In the genomic region with DNA sequence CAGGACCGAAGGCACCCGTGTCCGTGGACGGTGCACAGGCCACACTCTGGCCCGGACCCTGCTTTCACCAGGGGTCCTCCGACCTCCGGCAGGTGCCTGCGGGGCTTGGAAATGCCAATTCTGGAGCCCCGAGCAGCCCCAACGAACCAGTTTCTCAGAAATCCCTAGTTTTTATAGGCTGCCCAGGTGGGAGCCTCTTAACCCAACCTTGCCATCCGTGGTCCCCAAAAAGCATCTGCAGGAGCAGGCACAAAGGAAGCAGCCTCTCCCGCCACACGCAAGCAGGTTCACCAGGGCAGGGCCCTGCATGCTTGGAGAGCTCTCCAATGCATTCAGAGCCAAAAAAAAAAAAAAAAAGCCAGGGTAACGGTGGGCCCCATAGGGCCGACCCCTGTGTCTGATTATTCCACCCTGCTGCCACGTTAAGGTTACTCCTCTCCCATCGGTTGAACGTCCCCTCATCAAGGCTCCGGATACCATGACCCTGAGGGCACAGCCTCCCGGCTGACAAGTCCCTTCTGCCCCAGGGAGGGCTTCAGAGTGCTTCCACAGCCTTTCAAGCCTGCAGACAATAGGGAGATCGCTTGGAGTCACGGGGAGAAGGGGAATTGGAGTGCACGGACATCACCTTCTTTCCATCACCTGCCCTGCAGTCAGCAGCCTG, we compare ENCODE assay signal across 1 cellular context.
TF ChIP-seq lines count a peak whose summit lies in the region.

No MANE protein-coding gene starts in this region.

TF ChIP-seq in HepG2, 621 proteins besides CTCF, POLR2A, EP300 and RAD21 (continued from another document and continues in another):
- TF ChIP-seq, protein P1, sequence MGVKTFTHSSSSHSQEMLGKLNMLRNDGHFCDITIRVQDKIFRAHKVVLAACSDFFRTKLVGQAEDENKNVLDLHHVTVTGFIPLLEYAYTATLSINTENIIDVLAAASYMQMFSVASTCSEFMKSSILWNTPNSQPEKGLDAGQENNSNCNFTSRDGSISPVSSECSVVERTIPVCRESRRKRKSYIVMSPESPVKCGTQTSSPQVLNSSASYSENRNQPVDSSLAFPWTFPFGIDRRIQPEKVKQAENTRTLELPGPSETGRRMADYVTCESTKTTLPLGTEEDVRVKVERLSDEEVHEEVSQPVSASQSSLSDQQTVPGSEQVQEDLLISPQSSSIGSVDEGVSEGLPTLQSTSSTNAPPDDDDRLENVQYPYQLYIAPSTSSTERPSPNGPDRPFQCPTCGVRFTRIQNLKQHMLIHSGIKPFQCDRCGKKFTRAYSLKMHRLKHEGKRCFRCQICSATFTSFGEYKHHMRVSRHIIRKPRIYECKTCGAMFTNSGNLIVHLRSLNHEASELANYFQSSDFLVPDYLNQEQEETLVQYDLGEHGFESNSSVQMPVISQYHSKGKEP (CRISPR knock-in tag; IDR thresholded peaks at IDR 0.05): no peak
- TF ChIP-seq NKX3-1 (CRISPR knock-in tag; IDR thresholded peaks at IDR 0.05) (no peak), SMARCC2 (IDR thresholded peaks at IDR 0.05) (no peak), CBX5 (CRISPR knock-in tag; IDR thresholded peaks at IDR 0.05; ENCODE audit: borderline replicate concordance) (no peak), MEIS2 (CRISPR knock-in tag; IDR thresholded peaks at IDR 0.05) (no peak), ZNF652 (CRISPR knock-in tag; IDR thresholded peaks at IDR 0.05; ENCODE audit: borderline replicate concordance, low read depth) (no peak), POLR2AphosphoS5 (IDR thresholded peaks at IDR 0.05; ENCODE audit: low read depth, low read length) (no peak), DMAP1 (CRISPR knock-in tag; IDR thresholded peaks at IDR 0.05) (peak; percentile 0; the same call in 1 of the 2 replicates), ATF7 (IDR thresholded peaks at IDR 0.05) (no peak), ATF7 (CRISPR knock-in tag; IDR thresholded peaks at IDR 0.05) (no peak), ZNF235 (CRISPR knock-in tag; IDR thresholded peaks at IDR 0.05; ENCODE audit: borderline replicate concordance) (no peak), CC2D1A (CRISPR knock-in tag; IDR thresholded peaks at IDR 0.05) (no peak), TCF12 (IDR thresholded peaks at IDR 0.05) (no peak), TCF12 (CRISPR knock-in tag; IDR thresholded peaks at IDR 0.05) (no peak), SRY (CRISPR knock-in tag; IDR thresholded peaks at IDR 0.05) (no peak), ZNF567 (CRISPR knock-in tag; IDR thresholded peaks at IDR 0.05; ENCODE audit: borderline replicate concordance) (no peak), ZNF501 (CRISPR knock-in tag; IDR thresholded peaks at IDR 0.05) (peak; percentile 21; the same call in 1 of the 2 replicates), ZNF543 (CRISPR knock-in tag; IDR thresholded peaks at IDR 0.05) (no peak), NFATC3 (CRISPR knock-in tag; IDR thresholded peaks at IDR 0.05) (no peak), HNRNPUL1 (IDR thresholded peaks at IDR 0.05; ENCODE audit: low read depth, low read length) (no peak), HES4 (CRISPR knock-in tag; IDR thresholded peaks at IDR 0.05; ENCODE audit: borderline replicate concordance) (no peak), PLRG1 (conservative IDR thresholded peaks at IDR 0.05) (no peak), ZFP82 (CRISPR knock-in tag; IDR thresholded peaks at IDR 0.05; ENCODE audit: borderline replicate concordance) (peak; percentile 14; the same call in 1 of the 2 replicates), ZNF207 (IDR thresholded peaks at IDR 0.05; ENCODE audit: borderline replicate concordance) (no peak), ZEB1 (IDR thresholded peaks at IDR 0.05; ENCODE audit: insufficient replicate concordance, low read depth) (no peak), GTF2F1 (IDR thresholded peaks at IDR 0.05; ENCODE audit: low read length) (no peak), ZNF253 (CRISPR knock-in tag; IDR thresholded peaks at IDR 0.05; ENCODE audit: borderline replicate concordance) (no peak), TAF15 (IDR thresholded peaks at IDR 0.05; ENCODE audit: low read depth, low read length, poor library complexity, severe bottlenecking) (no peak), NFIC (IDR thresholded peaks at IDR 0.05; ENCODE audit: low read length) (no peak), CBFB (CRISPR knock-in tag; IDR thresholded peaks at IDR 0.05) (no peak), SRF (IDR thresholded peaks at IDR 0.05; ENCODE audit: low read depth, low read length) (no peak), SCMH1 (CRISPR knock-in tag; IDR thresholded peaks at IDR 0.05; ENCODE audit: borderline replicate concordance) (no peak), ZNF547 (CRISPR knock-in tag; IDR thresholded peaks at IDR 0.05) (0 out of 2 replicates have a peak, but pooled peaks have one; percentile 2)
- TF ChIP-seq, protein P2, sequence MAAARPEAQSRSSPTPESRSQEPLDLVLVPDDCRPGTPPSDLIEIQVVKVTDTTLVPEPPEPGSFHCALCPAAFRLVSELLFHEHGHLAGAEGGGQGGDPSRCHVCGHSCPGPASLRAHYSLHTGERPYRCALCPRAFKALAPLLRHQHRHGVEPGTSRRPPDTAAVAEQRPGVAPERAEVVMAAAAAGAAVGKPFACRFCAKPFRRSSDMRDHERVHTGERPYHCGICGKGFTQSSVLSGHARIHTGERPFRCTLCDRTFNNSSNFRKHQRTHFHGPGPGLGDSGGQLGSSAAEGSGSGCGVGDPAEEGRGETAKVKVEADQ (CRISPR knock-in tag; IDR thresholded peaks at IDR 0.05; ENCODE audit: borderline replicate concordance): no peak
- TF ChIP-seq, protein P3, sequence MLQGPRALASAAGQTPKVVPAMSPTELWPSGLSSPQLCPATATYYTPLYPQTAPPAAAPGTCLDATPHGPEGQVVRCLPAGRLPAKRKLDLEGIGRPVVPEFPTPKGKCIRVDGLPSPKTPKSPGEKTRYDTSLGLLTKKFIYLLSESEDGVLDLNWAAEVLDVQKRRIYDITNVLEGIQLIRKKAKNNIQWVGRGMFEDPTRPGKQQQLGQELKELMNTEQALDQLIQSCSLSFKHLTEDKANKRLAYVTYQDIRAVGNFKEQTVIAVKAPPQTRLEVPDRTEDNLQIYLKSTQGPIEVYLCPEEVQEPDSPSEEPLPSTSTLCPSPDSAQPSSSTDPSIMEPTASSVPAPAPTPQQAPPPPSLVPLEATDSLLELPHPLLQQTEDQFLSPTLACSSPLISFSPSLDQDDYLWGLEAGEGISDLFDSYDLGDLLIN (CRISPR knock-in tag; IDR thresholded peaks at IDR 0.05; ENCODE audit: borderline replicate concordance): no peak
- TF ChIP-seq, protein P4, sequence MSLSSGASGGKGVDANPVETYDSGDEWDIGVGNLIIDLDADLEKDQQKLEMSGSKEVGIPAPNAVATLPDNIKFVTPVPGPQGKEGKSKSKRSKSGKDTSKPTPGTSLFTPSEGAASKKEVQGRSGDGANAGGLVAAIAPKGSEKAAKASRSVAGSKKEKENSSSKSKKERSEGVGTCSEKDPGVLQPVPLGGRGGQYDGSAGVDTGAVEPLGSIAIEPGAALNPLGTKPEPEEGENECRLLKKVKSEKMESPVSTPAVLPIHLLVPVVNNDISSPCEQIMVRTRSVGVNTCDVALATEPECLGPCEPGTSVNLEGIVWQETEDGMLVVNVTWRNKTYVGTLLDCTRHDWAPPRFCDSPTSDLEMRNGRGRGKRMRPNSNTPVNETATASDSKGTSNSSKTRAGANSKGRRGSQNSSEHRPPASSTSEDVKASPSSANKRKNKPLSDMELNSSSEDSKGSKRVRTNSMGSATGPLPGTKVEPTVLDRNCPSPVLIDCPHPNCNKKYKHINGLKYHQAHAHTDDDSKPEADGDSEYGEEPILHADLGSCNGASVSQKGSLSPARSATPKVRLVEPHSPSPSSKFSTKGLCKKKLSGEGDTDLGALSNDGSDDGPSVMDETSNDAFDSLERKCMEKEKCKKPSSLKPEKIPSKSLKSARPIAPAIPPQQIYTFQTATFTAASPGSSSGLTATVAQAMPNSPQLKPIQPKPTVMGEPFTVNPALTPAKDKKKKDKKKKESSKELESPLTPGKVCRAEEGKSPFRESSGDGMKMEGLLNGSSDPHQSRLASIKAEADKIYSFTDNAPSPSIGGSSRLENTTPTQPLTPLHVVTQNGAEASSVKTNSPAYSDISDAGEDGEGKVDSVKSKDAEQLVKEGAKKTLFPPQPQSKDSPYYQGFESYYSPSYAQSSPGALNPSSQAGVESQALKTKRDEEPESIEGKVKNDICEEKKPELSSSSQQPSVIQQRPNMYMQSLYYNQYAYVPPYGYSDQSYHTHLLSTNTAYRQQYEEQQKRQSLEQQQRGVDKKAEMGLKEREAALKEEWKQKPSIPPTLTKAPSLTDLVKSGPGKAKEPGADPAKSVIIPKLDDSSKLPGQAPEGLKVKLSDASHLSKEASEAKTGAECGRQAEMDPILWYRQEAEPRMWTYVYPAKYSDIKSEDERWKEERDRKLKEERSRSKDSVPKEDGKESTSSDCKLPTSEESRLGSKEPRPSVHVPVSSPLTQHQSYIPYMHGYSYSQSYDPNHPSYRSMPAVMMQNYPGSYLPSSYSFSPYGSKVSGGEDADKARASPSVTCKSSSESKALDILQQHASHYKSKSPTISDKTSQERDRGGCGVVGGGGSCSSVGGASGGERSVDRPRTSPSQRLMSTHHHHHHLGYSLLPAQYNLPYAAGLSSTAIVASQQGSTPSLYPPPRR (CRISPR knock-in tag; IDR thresholded peaks at IDR 0.05; ENCODE audit: borderline replicate concordance): peak; percentile 3; the same call in 1 of the 2 replicates
- TF ChIP-seq, protein P5, sequence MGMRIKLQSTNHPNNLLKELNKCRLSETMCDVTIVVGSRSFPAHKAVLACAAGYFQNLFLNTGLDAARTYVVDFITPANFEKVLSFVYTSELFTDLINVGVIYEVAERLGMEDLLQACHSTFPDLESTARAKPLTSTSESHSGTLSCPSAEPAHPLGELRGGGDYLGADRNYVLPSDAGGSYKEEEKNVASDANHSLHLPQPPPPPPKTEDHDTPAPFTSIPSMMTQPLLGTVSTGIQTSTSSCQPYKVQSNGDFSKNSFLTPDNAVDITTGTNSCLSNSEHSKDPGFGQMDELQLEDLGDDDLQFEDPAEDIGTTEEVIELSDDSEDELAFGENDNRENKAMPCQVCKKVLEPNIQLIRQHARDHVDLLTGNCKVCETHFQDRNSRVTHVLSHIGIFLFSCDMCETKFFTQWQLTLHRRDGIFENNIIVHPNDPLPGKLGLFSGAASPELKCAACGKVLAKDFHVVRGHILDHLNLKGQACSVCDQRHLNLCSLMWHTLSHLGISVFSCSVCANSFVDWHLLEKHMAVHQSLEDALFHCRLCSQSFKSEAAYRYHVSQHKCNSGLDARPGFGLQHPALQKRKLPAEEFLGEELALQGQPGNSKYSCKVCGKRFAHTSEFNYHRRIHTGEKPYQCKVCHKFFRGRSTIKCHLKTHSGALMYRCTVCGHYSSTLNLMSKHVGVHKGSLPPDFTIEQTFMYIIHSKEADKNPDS (CRISPR knock-in tag; IDR thresholded peaks at IDR 0.05): no peak; the same call in 1 of the 2 replicates
- TF ChIP-seq, protein P6, sequence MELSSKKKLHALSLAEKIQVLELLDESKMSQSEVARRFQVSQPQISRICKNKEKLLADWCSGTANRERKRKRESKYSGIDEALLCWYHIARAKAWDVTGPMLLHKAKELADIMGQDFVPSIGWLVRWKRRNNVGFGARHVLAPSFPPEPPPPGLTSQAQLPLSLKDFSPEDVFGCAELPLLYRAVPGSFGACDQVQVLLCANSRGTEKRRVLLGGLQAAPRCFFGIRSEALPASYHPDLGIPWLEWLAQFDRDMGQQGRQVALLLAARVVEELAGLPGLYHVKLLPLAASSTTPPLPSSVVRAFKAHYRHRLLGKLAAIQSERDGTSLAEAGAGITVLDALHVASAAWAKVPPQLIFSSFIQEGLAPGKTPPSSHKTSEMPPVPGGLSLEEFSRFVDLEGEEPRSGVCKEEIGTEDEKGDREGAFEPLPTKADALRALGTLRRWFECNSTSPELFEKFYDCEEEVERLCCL (CRISPR knock-in tag; IDR thresholded peaks at IDR 0.05; ENCODE audit: borderline replicate concordance): no peak
- TF ChIP-seq, protein P7, sequence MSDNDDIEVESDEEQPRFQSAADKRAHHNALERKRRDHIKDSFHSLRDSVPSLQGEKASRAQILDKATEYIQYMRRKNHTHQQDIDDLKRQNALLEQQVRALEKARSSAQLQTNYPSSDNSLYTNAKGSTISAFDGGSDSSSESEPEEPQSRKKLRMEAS (IDR thresholded peaks at IDR 0.05): no peak
- TF ChIP-seq, protein P8, sequence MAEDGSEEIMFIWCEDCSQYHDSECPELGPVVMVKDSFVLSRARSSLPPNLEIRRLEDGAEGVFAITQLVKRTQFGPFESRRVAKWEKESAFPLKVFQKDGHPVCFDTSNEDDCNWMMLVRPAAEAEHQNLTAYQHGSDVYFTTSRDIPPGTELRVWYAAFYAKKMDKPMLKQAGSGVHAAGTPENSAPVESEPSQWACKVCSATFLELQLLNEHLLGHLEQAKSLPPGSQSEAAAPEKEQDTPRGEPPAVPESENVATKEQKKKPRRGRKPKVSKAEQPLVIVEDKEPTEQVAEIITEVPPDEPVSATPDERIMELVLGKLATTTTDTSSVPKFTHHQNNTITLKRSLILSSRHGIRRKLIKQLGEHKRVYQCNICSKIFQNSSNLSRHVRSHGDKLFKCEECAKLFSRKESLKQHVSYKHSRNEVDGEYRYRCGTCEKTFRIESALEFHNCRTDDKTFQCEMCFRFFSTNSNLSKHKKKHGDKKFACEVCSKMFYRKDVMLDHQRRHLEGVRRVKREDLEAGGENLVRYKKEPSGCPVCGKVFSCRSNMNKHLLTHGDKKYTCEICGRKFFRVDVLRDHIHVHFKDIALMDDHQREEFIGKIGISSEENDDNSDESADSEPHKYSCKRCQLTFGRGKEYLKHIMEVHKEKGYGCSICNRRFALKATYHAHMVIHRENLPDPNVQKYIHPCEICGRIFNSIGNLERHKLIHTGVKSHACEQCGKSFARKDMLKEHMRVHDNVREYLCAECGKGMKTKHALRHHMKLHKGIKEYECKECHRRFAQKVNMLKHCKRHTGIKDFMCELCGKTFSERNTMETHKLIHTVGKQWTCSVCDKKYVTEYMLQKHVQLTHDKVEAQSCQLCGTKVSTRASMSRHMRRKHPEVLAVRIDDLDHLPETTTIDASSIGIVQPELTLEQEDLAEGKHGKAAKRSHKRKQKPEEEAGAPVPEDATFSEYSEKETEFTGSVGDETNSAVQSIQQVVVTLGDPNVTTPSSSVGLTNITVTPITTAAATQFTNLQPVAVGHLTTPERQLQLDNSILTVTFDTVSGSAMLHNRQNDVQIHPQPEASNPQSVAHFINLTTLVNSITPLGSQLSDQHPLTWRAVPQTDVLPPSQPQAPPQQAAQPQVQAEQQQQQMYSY (CRISPR knock-in tag; IDR thresholded peaks at IDR 0.05): no peak
- TF ChIP-seq, protein P9, sequence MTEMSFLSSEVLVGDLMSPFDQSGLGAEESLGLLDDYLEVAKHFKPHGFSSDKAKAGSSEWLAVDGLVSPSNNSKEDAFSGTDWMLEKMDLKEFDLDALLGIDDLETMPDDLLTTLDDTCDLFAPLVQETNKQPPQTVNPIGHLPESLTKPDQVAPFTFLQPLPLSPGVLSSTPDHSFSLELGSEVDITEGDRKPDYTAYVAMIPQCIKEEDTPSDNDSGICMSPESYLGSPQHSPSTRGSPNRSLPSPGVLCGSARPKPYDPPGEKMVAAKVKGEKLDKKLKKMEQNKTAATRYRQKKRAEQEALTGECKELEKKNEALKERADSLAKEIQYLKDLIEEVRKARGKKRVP (CRISPR knock-in tag; IDR thresholded peaks at IDR 0.05): no peak
